17 cellular contexts compared by ENCODE assay signal in the genomic region with DNA sequence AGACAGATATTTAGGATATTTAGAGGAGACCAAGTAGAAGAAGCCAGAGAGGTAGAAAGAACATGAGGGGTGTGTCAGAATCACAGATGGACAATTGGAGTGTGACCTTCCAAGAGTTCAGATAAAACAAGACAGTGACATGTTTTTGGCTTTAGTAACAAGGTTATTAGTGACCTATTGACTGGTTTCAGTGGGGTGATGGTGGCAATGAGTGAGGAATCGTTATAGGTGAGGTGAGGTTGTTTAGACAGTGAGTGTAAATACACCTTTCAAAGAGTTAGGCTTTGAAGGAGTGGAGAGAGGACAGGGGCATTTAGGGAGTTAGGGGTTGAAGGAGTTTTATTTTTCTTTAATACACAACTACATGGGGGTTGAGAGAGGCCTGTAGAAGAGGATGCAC. TPM values are rescaled to one million over a fixed set of nuclear protein-coding genes. Genes with fewer than 3 reads are reported as not detected.
"Had no signal": no experiment of that assay in that cellular context is flagged by ENCODE, and none has a peak within 500 bp of the region (broad histone marks: within the 10 kb centered on the region; RNA-seq: fewer than 3 reads in every experiment).

No MANE protein-coding gene starts in this region.

- H3K9me3 ChIP-seq: ascending aorta, breast epithelium, psoas muscle had no signal

- H3K4me3 ChIP-seq: ascending aorta, breast epithelium, psoas muscle had no signal

- H3K4me3 Mint-ChIP-seq: activated naive CD8-positive, alpha-beta T cell treated with anti-CD3 and anti-CD28 coated beads, Interleukin-2, amount 50 U/mL, for 24 hours; activated T-helper 1 cell treated with anti-CD3 and anti-CD28 coated beads, Interleukin-12 subunit alpha, Interleukin-12 subunit beta, Interleukin-2, Interleukin-4 antibody, amounts not matched to agents 30 ng/mL and 10 ng/mL and 1 ng/mL, durations not matched to agents 14 hours and 24 hours and 36 hours; endodermal cell had no signal

- DNase-seq: activated CD4-positive, alpha-beta T cell treated with anti-CD3 and anti-CD28 coated beads, Interleukin-2, amount 50 U/mL, for 1 hour; activated CD4-positive, CD25-positive, alpha-beta regulatory T cell; activated CD8-positive, alpha-beta memory T cell treated with anti-CD3 and anti-CD28 coated beads for 24 hours; activated naive CD4-positive, alpha-beta T cell; activated naive CD8-positive, alpha-beta T cell treated with anti-CD3 and anti-CD28 coated beads, Interleukin-2, amount 50 U/mL, for 24 hours; endodermal cell; head of caudate nucleus; psoas muscle; stimulated activated naive CD8-positive, alpha-beta T cell treated with anti-CD3 and anti-CD28 coated beads, Interleukin-15, amount 100 ng/mL, for 72 hours; SW 1271 had no signal

- H3K27ac Mint-ChIP-seq: activated naive CD8-positive, alpha-beta T cell treated with anti-CD3 and anti-CD28 coated beads, Interleukin-2, amount 50 U/mL, for 24 hours; activated T-helper 1 cell treated with anti-CD3 and anti-CD28 coated beads, Interleukin-12 subunit alpha, Interleukin-12 subunit beta, Interleukin-2, Interleukin-4 antibody, amounts not matched to agents 30 ng/mL and 10 ng/mL and 1 ng/mL, durations not matched to agents 14 hours and 24 hours and 36 hours; endodermal cell; type B pancreatic cell had no signal

- H3K27me3 ChIP-seq: ascending aorta, breast epithelium had no signal

- H3K9me3 Mint-ChIP-seq: activated naive CD8-positive, alpha-beta T cell treated with anti-CD3 and anti-CD28 coated beads, Interleukin-2, amount 50 U/mL, for 24 hours; activated T-helper 1 cell treated with anti-CD3 and anti-CD28 coated beads, Interleukin-12 subunit alpha, Interleukin-12 subunit beta, Interleukin-2, Interleukin-4 antibody, amounts not matched to agents 30 ng/mL and 10 ng/mL and 1 ng/mL, durations not matched to agents 14 hours and 24 hours and 36 hours; endodermal cell; neural crest cell; stimulated activated naive CD8-positive, alpha-beta T cell treated with anti-CD3 and anti-CD28 coated beads, Interleukin-15, amount 100 ng/mL, for 72 hours; type B pancreatic cell had no signal

- H3K27ac ChIP-seq: ascending aorta, breast epithelium, psoas muscle had no signal

- ATAC-seq: activated naive CD8-positive, alpha-beta T cell treated with anti-CD3 and anti-CD28 coated beads, Interleukin-2, amount 50 U/mL, for 24 hours; left lobe of liver; psoas muscle; sciatic nerve; stimulated activated naive CD8-positive, alpha-beta T cell treated with anti-CD3 and anti-CD28 coated beads, Interleukin-15, amount 100 ng/mL, for 72 hours had no signal

- H3K27me3 Mint-ChIP-seq: activated naive CD8-positive, alpha-beta T cell treated with anti-CD3 and anti-CD28 coated beads, Interleukin-2, amount 50 U/mL, for 24 hours; stimulated activated naive CD8-positive, alpha-beta T cell treated with anti-CD3 and anti-CD28 coated beads, Interleukin-15, amount 100 ng/mL, for 72 hours; type B pancreatic cell had no signal

RNA-seq across cellular contexts. Expression of gene DSP, which starts 51.8 kb away (rescaled TPM):
- total RNA-seq: activated T-helper 1 cell treated with anti-CD3 and anti-CD28 coated beads, Interleukin-12 subunit alpha, Interleukin-12 subunit beta, Interleukin-2, Interleukin-4 antibody, amounts not matched to agents 30 ng/mL and 10 ng/mL and 1 ng/mL, durations not matched to agents 14 hours and 24 hours and 36 hours had no signal
